Comparison of ENCODE assay signal across 8 cellular contexts in genomic region chr15:57560976-57561711, GRCh38. TPM values are rescaled to one million over a fixed set of nuclear protein-coding genes. Genes with fewer than 3 reads are reported as not detected.
DNase-seq lines count a peak whose midpoint lies in the region; ATAC-seq and TF ChIP-seq lines count a peak whose summit lies in the region.

No MANE protein-coding gene starts in this region.

- no peaks in the 10 kb centered on the region for H3K9me3 ChIP-seq in thoracic aorta

- no peak overlapping the region for H3K27ac ChIP-seq in KMS-11
- peak overlapping the region in 1 of 2 donors; percentile 14 for H3K27ac ChIP-seq in thoracic aorta

- TF ChIP-seq CTCF in KMS-11 (conservative IDR thresholded peaks at IDR 0.05; ENCODE audit: low read depth, low read length) (peak; percentile 93), thoracic aorta (IDR thresholded peaks at IDR 0.05) (peak; percentile 93)

- H3K27me3 ChIP-seq in KMS-11 (ENCODE audit: insufficient read depth, low read depth): no peaks in the 10 kb centered on the region
- H3K27me3 ChIP-seq in thoracic aorta (replicated peaks; ENCODE audit: insufficient read depth): no peaks in the 10 kb centered on the region

- no peaks in the 10 kb centered on the region for H3K79me2 ChIP-seq in KMS-11 (ENCODE audit: insufficient read depth, low read depth)

- H3K4me3 ChIP-seq in KMS-11 (IDR thresholded peaks at IDR 0.05; ENCODE audit: insufficient read depth, low read depth, low read length) (no peak overlapping the region), thoracic aorta (peak overlapping the region; percentile 34)

- H3K36me3 ChIP-seq in KMS-11 (ENCODE audit: insufficient read depth) (no peaks in the 10 kb centered on the region), thoracic aorta (no peaks in the 10 kb centered on the region)

- no peak overlapping the region for H3K4me2 ChIP-seq in KMS-11

- peak; percentile 91 for DNase-seq in ELR (ENCODE audit: low read depth)
- DNase-seq in RKO (ENCODE audit: low spot score): peak; percentile 89
- peak; percentile 15 for DNase-seq in activated T-helper 1 cell treated with Interleukin-2 at 50 U/mL for 16 hours (ENCODE audit: low read depth)
- peak; percentile 68 for DNase-seq in fibroblast of peridontal ligament (ENCODE audit: extremely low read depth)
- DNase-seq in nucleus accumbens (lab: John Stamatoyannopoulos, UW): peak in 48 of 56 donors; percentile 6 to 80 (median 45)
- peak; percentile 23 for DNase-seq in thoracic aorta (ENCODE audit: low spot score)

- ATAC-seq in GM21737 (IDR thresholded peaks at IDR 0.05; ENCODE audit: unreplicated experiment) (peak; percentile 82), thoracic aorta (ENCODE audit: insufficient number of reproducible peaks, low FRiP score, low read depth) (peak; percentile 84)

- H3K9ac ChIP-seq in KMS-11: no peak overlapping the region

- no peaks in the 10 kb centered on the region for H4K20me1 ChIP-seq in KMS-11 (ENCODE audit: insufficient read depth)

- H3K4me1 ChIP-seq in KMS-11 (ENCODE audit: low read depth, poor library complexity, severe bottlenecking) (no peaks in the 10 kb centered on the region), thoracic aorta (ENCODE audit: control insufficient read depth in 1 of 2, low read depth in 2 of 2) (no peaks in the 10 kb centered on the region)

- H2AFZ ChIP-seq in KMS-11 (ENCODE audit: low read depth): no peak overlapping the region

RNA-seq across cellular contexts. Expression of gene MYZAP, which starts 30.6 kb away (rescaled TPM):
- total RNA-seq in thoracic aorta: 1 to 10 TPM; 3.8 to 6.8 TPM

Comparison
In these comparisons a context has a peak if more than half of its experiments do, and no peak if none do; other contexts are left out.
1. DNase-seq: peak in every context shown above with its lines; median percentile 91 in ELR; 89 in RKO; 68 in fibroblast of peridontal ligament; 45 in nucleus accumbens; 23 in thoracic aorta; 15 in activated T-helper 1 cell treated with Interleukin-2 at 50 U/mL for 16 hours.